29 cellular contexts compared by ENCODE assay signal in genomic region chr3:134322286-134322685, GRCh38. TPM values are rescaled to one million over a fixed set of nuclear protein-coding genes. Genes with fewer than 3 reads are reported as not detected.
"Had no signal": no experiment of that assay in that cellular context is flagged by ENCODE, and none has a peak within 500 bp of the region (broad histone marks: within the 10 kb centered on the region; RNA-seq: fewer than 3 reads in every experiment).

No MANE protein-coding gene starts in this region.

- H3K27me3 ChIP-seq: left lung, neural progenitor cell, stomach, testis, thyroid gland, transverse colon, upper lobe of left lung, vagina had no signal

- H3K9me3 ChIP-seq: left lung, lower lobe of right lung, neutrophil, prostate gland, stomach, testis, thyroid gland, transverse colon, upper lobe of left lung, vagina had no signal

- H3K27ac ChIP-seq: left lung, lower lobe of right lung, neural progenitor cell, neutrophil, prostate gland, skin epidermis, testis, thyroid gland, transverse colon, upper lobe of left lung, vagina had no signal

- DNase-seq: hippocampal formation; kidney; left colon; left lung; lower lobe of right lung; mesendoderm; naive B cell; natural killer cell; nephron progenitor cell; occipital lobe; retina; right cardiac atrium; stimulated activated CD4-positive, alpha-beta T cell treated with anti-CD3 and anti-CD28 coated beads, Interleukin-12 subunit alpha, Interleukin-12 subunit beta, amount 100 ng/mL, for 4 hours; stimulated activated CD4-positive, alpha-beta T cell treated with anti-CD3 and anti-CD28 coated beads, Interleukin-15, amount 100 ng/mL, for 24 hours; stimulated activated CD4-positive, alpha-beta T cell treated with anti-CD3 and anti-CD28 coated beads, Interleukin-2, amount 100 ng/mL, for 24 hours; stimulated activated CD4-positive, alpha-beta T cell treated with anti-CD3 and anti-CD28 coated beads, Interleukin-4, amount 100 ng/mL, for 1 hour; stimulated activated naive B cell treated with anti-CD40 and anti-IgM and Interleukin-4, amounts not matched to agents 10 μg/mL and 1 μg/mL and 100 μg/mL, for 72 hours; stimulated activated naive CD8-positive, alpha-beta T cell treated with anti-CD3 and anti-CD28 coated beads, Interleukin-15, Interleukin-2, amounts not matched to agents 100 U/mL and 50 U/mL, for 24 hours; stomach; testis; thyroid gland; transverse colon; upper lobe of left lung had no signal

- ATAC-seq: left colon; left lung; lower lobe of right lung; natural killer cell; right cardiac atrium; sciatic nerve; stimulated activated naive B cell treated with anti-CD40 and anti-IgM and Interleukin-4, amounts not matched to agents 10 μg/mL and 1 μg/mL and 100 μg/mL, for 72 hours; stimulated activated naive CD8-positive, alpha-beta T cell treated with anti-CD3 and anti-CD28 coated beads, Interleukin-15, Interleukin-2, amounts not matched to agents 100 U/mL and 50 U/mL, for 24 hours had no signal

- H3K4me2 ChIP-seq: neural progenitor cell had no signal

- FAIRE-seq: kidney had no signal

- H3K36me3 ChIP-seq: left lung, lower lobe of right lung, neural progenitor cell, neutrophil, prostate gland, stomach, thyroid gland, transverse colon, upper lobe of left lung, vagina had no signal

- H3K4me3 ChIP-seq: left lung, lower lobe of right lung, neural progenitor cell, prostate gland, skin epidermis, stomach, testis, thyroid gland, transverse colon, upper lobe of left lung, vagina had no signal

RNA-seq across cellular contexts. Expression of gene AMOTL2, which starts 52.0 kb away (rescaled TPM):
- total RNA-seq: natural killer cell had no signal
